Comparison of ENCODE assay signal across 10 cellular contexts in the genomic region with DNA sequence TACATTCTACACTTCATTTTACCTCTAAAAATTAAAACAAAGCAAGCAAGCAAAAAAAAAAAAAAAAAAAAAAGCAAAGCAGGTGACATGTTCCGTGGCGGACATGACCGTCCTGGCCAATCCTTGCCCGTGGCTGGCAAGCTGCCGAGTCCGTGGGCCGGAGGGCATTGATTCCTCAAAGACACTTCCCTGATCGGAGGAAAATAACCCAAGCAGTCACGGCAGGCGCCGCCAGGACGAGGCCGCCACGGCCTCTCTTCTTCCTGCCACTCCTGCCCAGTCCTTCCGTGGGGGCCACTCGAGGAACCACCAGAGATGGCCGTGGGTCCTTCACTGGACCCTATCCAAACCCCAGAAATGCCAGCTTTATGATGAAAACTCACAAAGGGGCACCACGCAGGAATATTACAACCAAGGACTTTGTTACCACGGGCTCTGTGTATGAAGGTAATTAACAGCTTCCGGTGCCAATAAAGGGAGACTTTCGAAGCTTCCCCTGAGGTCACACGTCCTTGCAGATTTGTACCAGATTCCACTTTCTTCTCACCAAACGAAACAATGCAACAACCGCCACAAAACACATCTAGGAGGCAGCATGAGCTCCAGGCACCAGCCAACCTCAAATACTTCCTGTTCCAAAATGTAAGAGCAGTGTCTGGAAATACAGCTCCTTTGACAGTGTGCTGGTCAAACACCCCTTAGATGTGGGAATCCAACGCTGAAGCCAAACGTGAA.
DNase-seq lines count a peak whose midpoint lies in the region; ATAC-seq and TF ChIP-seq lines count a peak whose summit lies in the region.
"Had no signal": no experiment of that assay in that cellular context is flagged by ENCODE, and none has a peak within 500 bp of the region (broad histone marks: within the 10 kb centered on the region; RNA-seq: fewer than 3 reads in every experiment).

No MANE protein-coding gene starts in this region.

- WGBS in thymus: 36% methylated on average over 26 of the region's 26 CpGs

- no peaks in the 10 kb centered on the region for H3K9me3 ChIP-seq in lower lobe of right lung
- no peaks in the 10 kb centered on the region for H3K9me3 ChIP-seq in thymus (ENCODE audit: control insufficient read depth)

- H3K27ac ChIP-seq in lower lobe of right lung: peak overlapping the region; percentile 66
- H3K27ac ChIP-seq in thymus (ENCODE audit: low read depth): peak overlapping the region; percentile 86

- H3K4me1 ChIP-seq in lower lobe of right lung (peaks cover 64% of the 10 kb centered on the region), thymus (ENCODE audit: control insufficient read depth, insufficient read depth, low read length) (peaks cover 41% of the 10 kb centered on the region)

- H3K36me3 Mint-ChIP-seq in activated T-cell treated with anti-CD3 and anti-CD28 coated beads, Interleukin-2, amount 50 U/mL, for 4 hours (ENCODE audit: insufficient read depth): peaks cover 4% of the 10 kb centered on the region

- TF ChIP-seq CTCF in lower lobe of right lung (IDR thresholded peaks at IDR 0.05): no peak

- H3K36me3 ChIP-seq in lower lobe of right lung (no peaks in the 10 kb centered on the region), thymus (ENCODE audit: control insufficient read depth, insufficient read depth) (no peaks in the 10 kb centered on the region)

- H3K4me3 Mint-ChIP-seq in activated T-cell treated with anti-CD3 and anti-CD28 coated beads, Interleukin-2, amount 50 U/mL, for 4 hours: peak overlapping the region; percentile 54

- no peaks in the 10 kb centered on the region for H3K9me3 Mint-ChIP-seq in activated T-cell treated with anti-CD3 and anti-CD28 coated beads, Interleukin-2, amount 50 U/mL, for 4 hours

- peak in 1 of 2 donors; percentile 49 for ATAC-seq in activated T-cell treated with anti-CD3 and anti-CD28 coated beads, Interleukin-2, amount 50 U/mL, for 4 hours
- ATAC-seq in lower lobe of right lung (peak; percentile 31 to 50), GM21528 (IDR thresholded peaks at IDR 0.05; ENCODE audit: low FRiP score, unreplicated experiment) (no peak)

- no peak for DNase-seq in activated T-cell treated with anti-CD3 and anti-CD28 coated beads, Interleukin-2, amount 50 U/mL, for 4 hours
- DNase-seq in activated T-cell treated with anti-CD3 and anti-CD28 coated beads for 4 hours: no peak
- DNase-seq in activated CD8-positive, alpha-beta memory T cell treated with anti-CD3 and anti-CD28 coated beads, Interleukin-2, amount 50 U/mL, for 48 hours: peak; percentile 46
- peak; percentile 86 for DNase-seq in lower lobe of right lung
- DNase-seq in cortex of kidney (lab: John Stamatoyannopoulos, UW): no peak
- DNase-seq in putamen (ENCODE audit: low spot score): no peak
- DNase-seq: anterior cingulate cortex; NK-92 treated with Interleukin-12 subunit alpha and Interleukin-12 subunit beta, amount 100 ng/mL, for 24 hours had no signal

- H3K27me3 ChIP-seq in lower lobe of right lung (ENCODE audit: low read depth) (no peaks in the 10 kb centered on the region), thymus (ENCODE audit: control insufficient read depth, insufficient read depth) (no peaks in the 10 kb centered on the region)

- peak overlapping the region; percentile 5 for H3K4me3 ChIP-seq in lower lobe of right lung
- no peak overlapping the region for H3K4me3 ChIP-seq in thymus (ENCODE audit: low read length)

- intact Hi-C loops in lower lobe of right lung (cut with DNase I): no loop called here

- no peaks in the 10 kb centered on the region for H3K27me3 Mint-ChIP-seq in activated T-cell treated with anti-CD3 and anti-CD28 coated beads, Interleukin-2, amount 50 U/mL, for 4 hours (ENCODE audit: low read depth)

- H3K4me1 Mint-ChIP-seq in activated T-cell treated with anti-CD3 and anti-CD28 coated beads, Interleukin-2, amount 50 U/mL, for 4 hours (ENCODE audit: low read depth): peaks cover 78% of the 10 kb centered on the region

Comparison
In these comparisons a context has a peak if more than half of its experiments do, and no peak if none do; other contexts are left out.
1. DNase-seq: peak in activated CD8-positive, alpha-beta memory T cell treated with anti-CD3 and anti-CD28 coated beads, Interleukin-2, amount 50 U/mL, for 48 hours (single experiment) and lower lobe of right lung (single experiment); none in activated T-cell treated with anti-CD3 and anti-CD28 coated beads, Interleukin-2, amount 50 U/mL, for 4 hours (single experiment), activated T-cell treated with anti-CD3 and anti-CD28 coated beads for 4 hours (single experiment), cortex of kidney (single experiment) and putamen (single experiment).